9 cellular contexts compared by ENCODE assay signal in genomic region chr15:31332020-31332680, GRCh38. TPM values are rescaled to one million over a fixed set of nuclear protein-coding genes. Genes with fewer than 3 reads are reported as not detected.
DNase-seq lines count a peak whose midpoint lies in the region; ATAC-seq, FAIRE-seq and TF ChIP-seq lines count a peak whose summit lies in the region.
"Had no signal": no experiment of that assay in that cellular context is flagged by ENCODE, and none has a peak within 500 bp of the region (broad histone marks: within the 10 kb centered on the region; RNA-seq: fewer than 3 reads in every experiment).

No MANE protein-coding gene starts in this region.

- H3K4me3 ChIP-seq in BLaER1 treated with 17β-estradiol and CSF1 and Interleukin-3, amounts not matched to agents 10 nM and 100 nM, result no peak overlapping the region

- peak overlapping the region in 4 of 11 experiments; percentile 4 to 25 (median 6); a peak in 5 of 22 replicates for H3K27ac ChIP-seq in BLaER1 treated with 17β-estradiol and CSF1 and Interleukin-3, amounts not matched to agents 10 nM and 100 nM

- ATAC-seq in natural killer cell, result no peak
- ATAC-seq in GM19035 (IDR thresholded peaks at IDR 0.05; ENCODE audit: unreplicated experiment), result no peak
- ATAC-seq in GM18520 (IDR thresholded peaks at IDR 0.05; ENCODE audit: unreplicated experiment), result no peak
- ATAC-seq in HG02884 (IDR thresholded peaks at IDR 0.05; ENCODE audit: unreplicated experiment), result no peak
- ATAC-seq: sciatic nerve had no signal

- no peak for DNase-seq in GM19239 (ENCODE audit: insufficient read length, low spot score)
- DNase-seq in activated T-helper 1 cell treated with anti-CD3 and anti-CD28 coated beads, Interleukin-12 subunit alpha, Interleukin-12 subunit beta, Interleukin-2, Interleukin-4 antibody, amounts not matched to agents 30 ng/mL and 10 ng/mL and 1 ng/mL, durations not matched to agents 14 hours and 24 hours and 36 hours (ENCODE audit: low spot score), result no peak
- DNase-seq in natural killer cell, result no peak
- no peak for DNase-seq in DMS 273 (lab: John Stamatoyannopoulos, UW; ENCODE audit: unreplicated experiment)

- peak overlapping the region; percentile 95 for H3K4me3 Mint-ChIP-seq in activated T-helper 1 cell treated with anti-CD3 and anti-CD28 coated beads, Interleukin-12 subunit alpha, Interleukin-12 subunit beta, Interleukin-2, Interleukin-4 antibody, amounts not matched to agents 30 ng/mL and 10 ng/mL and 1 ng/mL, durations not matched to agents 14 hours and 24 hours and 36 hours
- peak overlapping the region; percentile 99 for H3K4me3 Mint-ChIP-seq in natural killer cell

- H3K9me3 Mint-ChIP-seq in activated T-helper 1 cell treated with anti-CD3 and anti-CD28 coated beads, Interleukin-12 subunit alpha, Interleukin-12 subunit beta, Interleukin-2, Interleukin-4 antibody, amounts not matched to agents 30 ng/mL and 10 ng/mL and 1 ng/mL, durations not matched to agents 14 hours and 24 hours and 36 hours, result no peaks in the 10 kb centered on the region
- H3K9me3 Mint-ChIP-seq in natural killer cell, result no peaks in the 10 kb centered on the region

- peaks cover 15% of the 10 kb centered on the region for H3K36me3 Mint-ChIP-seq in activated T-helper 1 cell treated with anti-CD3 and anti-CD28 coated beads, Interleukin-12 subunit alpha, Interleukin-12 subunit beta, Interleukin-2, Interleukin-4 antibody, amounts not matched to agents 30 ng/mL and 10 ng/mL and 1 ng/mL, durations not matched to agents 14 hours and 24 hours and 36 hours (ENCODE audit: low read depth)
- H3K36me3 Mint-ChIP-seq in natural killer cell, result no peaks in the 10 kb centered on the region

- no peaks in the 10 kb centered on the region for H3K27me3 Mint-ChIP-seq in activated T-helper 1 cell treated with anti-CD3 and anti-CD28 coated beads, Interleukin-12 subunit alpha, Interleukin-12 subunit beta, Interleukin-2, Interleukin-4 antibody, amounts not matched to agents 30 ng/mL and 10 ng/mL and 1 ng/mL, durations not matched to agents 14 hours and 24 hours and 36 hours (ENCODE audit: insufficient read depth)
- no peaks in the 10 kb centered on the region for H3K27me3 Mint-ChIP-seq in natural killer cell (ENCODE audit: low read depth in 2 of 2)

- H3K9me3 ChIP-seq in BLaER1 treated with 17β-estradiol and CSF1 and Interleukin-3, amounts not matched to agents 10 nM and 100 nM (replicated peaks in 1 of 11), result no peaks in the 10 kb centered on the region

- peaks cover 77 to 87% (median 83%) of the 10 kb centered on the region in 10 experiments for H3K4me1 ChIP-seq in BLaER1 treated with 17β-estradiol and CSF1 and Interleukin-3, amounts not matched to agents 10 nM and 100 nM

- intact Hi-C loops in activated T-helper 1 cell treated with anti-CD3 and anti-CD28 coated beads, Interleukin-12 subunit alpha, Interleukin-12 subunit beta, Interleukin-2, Interleukin-4 antibody, amounts not matched to agents 30 ng/mL and 10 ng/mL and 1 ng/mL, durations not matched to agents 14 hours and 24 hours and 36 hours (cut with micrococcal nuclease), result no loop called here
- intact Hi-C loops in natural killer cell (cut with micrococcal nuclease), result no loop called here

- no peaks in the 10 kb centered on the region for H3K27me3 ChIP-seq in BLaER1 treated with 17β-estradiol and CSF1 and Interleukin-3, amounts not matched to agents 10 nM and 100 nM

- H3K4me1 Mint-ChIP-seq in activated T-helper 1 cell treated with anti-CD3 and anti-CD28 coated beads, Interleukin-12 subunit alpha, Interleukin-12 subunit beta, Interleukin-2, Interleukin-4 antibody, amounts not matched to agents 30 ng/mL and 10 ng/mL and 1 ng/mL, durations not matched to agents 14 hours and 24 hours and 36 hours (ENCODE audit: low read depth), result peaks cover 86% of the 10 kb centered on the region
- peaks cover 75 to 89% of the 10 kb centered on the region in 2 donors for H3K4me1 Mint-ChIP-seq in natural killer cell

- peak overlapping the region; percentile 88 to 98 (median 94) for H3K4me2 ChIP-seq in BLaER1 treated with 17β-estradiol and CSF1 and Interleukin-3, amounts not matched to agents 10 nM and 100 nM

- peaks cover 90 to 98% (median 95%) of the 10 kb centered on the region in 11 experiments for H4K20me1 ChIP-seq in BLaER1 treated with 17β-estradiol and CSF1 and Interleukin-3, amounts not matched to agents 10 nM and 100 nM

- FAIRE-seq in GM19239 (lab: Jason Lieb, UNC), result peak; percentile 71

- H3K9ac ChIP-seq in BLaER1 treated with 17β-estradiol and CSF1 and Interleukin-3, amounts not matched to agents 10 nM and 100 nM, result peak overlapping the region in 6 of 11 experiments; percentile 4 to 37 (median 17); a peak in 4 of 22 replicates

- TF ChIP-seq CTCF in natural killer cell (IDR thresholded peaks at IDR 0.05), result no peak

- H3K27ac Mint-ChIP-seq in activated T-helper 1 cell treated with anti-CD3 and anti-CD28 coated beads, Interleukin-12 subunit alpha, Interleukin-12 subunit beta, Interleukin-2, Interleukin-4 antibody, amounts not matched to agents 30 ng/mL and 10 ng/mL and 1 ng/mL, durations not matched to agents 14 hours and 24 hours and 36 hours, result peak overlapping the region; percentile 36
- H3K27ac Mint-ChIP-seq in natural killer cell, result peak overlapping the region; percentile 88 to 92

- H3K36me3 ChIP-seq in BLaER1 treated with 17β-estradiol and CSF1 and Interleukin-3, amounts not matched to agents 10 nM and 100 nM, result peaks cover 0 to 51% (median 23%) of the 10 kb centered on the region in 11 experiments; a peak in 17 of 22 replicates

RNA-seq across cellular contexts. Expression of gene KLF13, which starts 5.5 kb away (rescaled TPM):
- total RNA-seq in activated T-helper 1 cell treated with anti-CD3 and anti-CD28 coated beads, Interleukin-12 subunit alpha, Interleukin-12 subunit beta, Interleukin-2, Interleukin-4 antibody, amounts not matched to agents 30 ng/mL and 10 ng/mL and 1 ng/mL, durations not matched to agents 14 hours and 24 hours and 36 hours, result 129 and 137 TPM in 2 replicates
- total RNA-seq in natural killer cell, result 100 to 1,000 TPM; 277 to 328 (median 300) TPM
